Comparison of ENCODE assay signal across 12 cellular contexts in the genomic region with DNA sequence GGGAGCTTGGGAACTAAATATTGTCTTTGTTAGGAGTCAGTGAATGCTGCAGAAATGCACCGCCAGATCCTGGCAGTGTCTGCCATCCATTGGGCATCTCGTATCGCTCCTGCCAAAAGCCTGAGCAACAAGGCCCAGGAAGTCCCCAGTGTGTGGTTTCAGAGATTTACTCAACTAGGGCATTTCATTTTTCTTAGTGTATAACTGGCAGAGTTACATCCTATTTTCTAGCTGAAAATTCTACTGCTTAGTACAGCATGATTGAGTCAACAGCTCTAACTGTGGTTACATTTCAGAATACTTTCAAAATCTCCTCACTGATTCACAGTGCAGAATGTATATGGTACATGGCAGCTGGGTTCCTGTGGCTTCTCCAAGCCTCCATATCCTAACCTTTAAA.
DNase-seq lines count a peak whose midpoint lies in the region; ATAC-seq and TF ChIP-seq lines count a peak whose summit lies in the region.
"Had no signal": no experiment of that assay in that cellular context is flagged by ENCODE, and none has a peak within 500 bp of the region (broad histone marks: within the 10 kb centered on the region; RNA-seq: fewer than 3 reads in every experiment).

No MANE protein-coding gene starts in this region.

- no peaks in the 10 kb centered on the region for H3K9me3 ChIP-seq in PC-9 (ENCODE audit: insufficient read depth, low read depth)

- POLR2A ChIA-PET in AG04449 (lab: Yijun Ruan, JAX) = interaction anchor here (1.4 to 1.5 kb wide), 2 partner anchors 31 to 42 kb away, joined by 4 to 8 read pairs; no protein-coding TSS in a partner anchor
- POLR2A ChIA-PET in PC-9 (lab: Charles Lee; ENCODE audit: unreplicated experiment) = no interaction called here

- DNase-seq in AG04449 (ENCODE audit: low read depth, low spot score) (peak; percentile 59), GM04503 (ENCODE audit: low read depth) (peak; percentile 48), astrocyte of the hippocampus (ENCODE audit: low read depth, low spot score) (peak; percentile 48), iris pigment epithelial cell (ENCODE audit: low read depth) (peak; percentile 32), NCI-H748 (lab: John Stamatoyannopoulos, UW; ENCODE audit: unreplicated experiment) (no peak), PC-9 (no peak)
- no peak for DNase-seq in activated CD8-positive, alpha-beta memory T cell treated with anti-CD3 and anti-CD28 coated beads for 24 hours
- DNase-seq: activated CD4-positive, alpha-beta T cell treated with anti-CD3 and anti-CD28 coated beads, Interleukin-2, amount 10 ng/mL, durations not matched to agents 24 days and 14 days; AML-193; effector CD4-positive, alpha-beta T cell; SHP77 treated with DMSO at 0.1 percent for 48 hours had no signal

- no peaks in the 10 kb centered on the region for H3K9me2 ChIP-seq in PC-9 (ENCODE audit: insufficient read depth)

- H3K4me1 ChIP-seq in PC-9 (replicated peaks; ENCODE audit: insufficient read depth) = no peaks in the 10 kb centered on the region

- H3K27ac ChIP-seq in PC-9 = no peak overlapping the region

- no peak overlapping the region for H2AFZ ChIP-seq in PC-9

- CTCF ChIA-PET in AG04449 (lab: Yijun Ruan, JAX) = interaction anchor here (0.7 to 1.7 kb wide), 3 partner anchors 10 to 73 kb away, joined by 3 to 6 read pairs (median 6); no protein-coding TSS in a partner anchor
- CTCF ChIA-PET in PC-9 (lab: Charles Lee) = no interaction called here

- H3K27me3 ChIP-seq in PC-9 (ENCODE audit: insufficient read depth, low read depth) = peaks cover 58% of the 10 kb centered on the region

- H3K79me2 ChIP-seq in PC-9 (ENCODE audit: low read depth) = no peaks in the 10 kb centered on the region

- no peaks in the 10 kb centered on the region for H4K20me1 ChIP-seq in PC-9 (ENCODE audit: insufficient read depth)

- H3K36me3 ChIP-seq in PC-9 (ENCODE audit: low read depth) = no peaks in the 10 kb centered on the region

- intact Hi-C loops in PC-9 (cut with micrococcal nuclease; ENCODE audit: unreplicated experiment) = no loop called here

- no TSS peak for BruUV-seq in PC-9 (replicated peaks; lab: Mats Ljungman, UMichigan)

- H3K4me3 ChIP-seq in AG04449 (ENCODE audit: low read depth, low read length) (no peak overlapping the region), PC-9 (no peak overlapping the region)

- no peak overlapping the region for H3K4me2 ChIP-seq in PC-9

- no peaks in the 10 kb centered on the region for H3F3A ChIP-seq in PC-9 (ENCODE audit: insufficient read depth, low read depth)

- no peak for ATAC-seq in GM21825 (IDR thresholded peaks at IDR 0.05; ENCODE audit: unreplicated experiment)

- TF ChIP-seq CTCF in AG04449 (IDR thresholded peaks at IDR 0.05; ENCODE audit: insufficient read depth, low read length, missing control alignments) (no peak), PC-9 (conservative IDR thresholded peaks at IDR 0.05) (no peak)

Comparison
In these comparisons a context has a peak if more than half of its experiments do, and no peak if none do; other contexts are left out.
1. DNase-seq: peak in AG04449 (single experiment), GM04503 (single experiment), astrocyte of the hippocampus (single experiment) and iris pigment epithelial cell (single experiment); none in activated CD8-positive, alpha-beta memory T cell treated with anti-CD3 and anti-CD28 coated beads for 24 hours (single experiment), NCI-H748 (single experiment) and PC-9 (0 of 2).